8 cellular contexts compared by ENCODE assay signal in genomic region chr9:129490583-129491485, GRCh38.
DNase-seq lines count a peak whose midpoint lies in the region; ATAC-seq and TF ChIP-seq lines count a peak whose summit lies in the region.

No MANE protein-coding gene starts in this region.

- no peaks in the 10 kb centered on the region for H4K20me1 ChIP-seq in GM23248 (ENCODE audit: insufficient read depth)

- no peaks in the 10 kb centered on the region for H3K27me3 Mint-ChIP-seq in activated CD4-positive, alpha-beta memory T cell treated with anti-CD3 and anti-CD28 coated beads, Interleukin-2, amount 10 ng/mL, durations not matched to agents 7 days and 5 days

- peak overlapping the region; percentile 90 for H3K4me3 Mint-ChIP-seq in activated CD4-positive, alpha-beta memory T cell treated with anti-CD3 and anti-CD28 coated beads, Interleukin-2, amount 10 ng/mL, durations not matched to agents 7 days and 5 days

- H3K36me3 Mint-ChIP-seq in activated CD4-positive, alpha-beta memory T cell treated with anti-CD3 and anti-CD28 coated beads, Interleukin-2, amount 10 ng/mL, durations not matched to agents 7 days and 5 days (ENCODE audit: low read depth), result peaks cover 28% of the 10 kb centered on the region

- H3K4me3 ChIP-seq in GM23248 (peak overlapping the region; percentile 70), retinal pigment epithelial cell (ENCODE audit: low read length) (peak overlapping the region; percentile 59)

- H3K4me1 ChIP-seq in GM23248 (ENCODE audit: insufficient read depth), result peaks cover 59% of the 10 kb centered on the region

- DNase-seq in GM23248 (peak; percentile 38), left cardiac atrium (peak; percentile 53), retinal pigment epithelial cell (ENCODE audit: low read depth) (no peak), G401 (ENCODE audit: low spot score) (no peak), GM10266 (ENCODE audit: extremely low spot score) (no peak), NCI-H82 (lab: John Stamatoyannopoulos, UW) (no peak)
- DNase-seq in activated CD4-positive, alpha-beta memory T cell treated with anti-CD3 and anti-CD28 coated beads, Interleukin-2, amount 10 ng/mL, durations not matched to agents 7 days and 5 days, result no peak
- DNase-seq in stimulated activated CD4-positive, alpha-beta T cell treated with anti-CD3 and anti-CD28 coated beads, Interleukin-2, amount 100 ng/mL, for 48 hours, result no peak

- intact Hi-C loops in left cardiac atrium (cut with DNase I), result loop anchor here in 1 of 2 donors (5.0 kb wide), 1 partner anchor 169 kb away; no protein-coding TSS in a partner anchor

- no peaks in the 10 kb centered on the region for H3K9me2 ChIP-seq in GM23248 (ENCODE audit: insufficient read depth)

- peaks cover 58% of the 10 kb centered on the region for H3K4me1 Mint-ChIP-seq in activated CD4-positive, alpha-beta memory T cell treated with anti-CD3 and anti-CD28 coated beads, Interleukin-2, amount 10 ng/mL, durations not matched to agents 7 days and 5 days

- H3K27ac ChIP-seq in GM23248, result peak overlapping the region; percentile 100

- ATAC-seq in left cardiac atrium, result no peak

- H3K9ac ChIP-seq in GM23248, result peak overlapping the region; percentile 97

- in situ Hi-C loops in GM23248 (cut with MboI) (loop anchor here (10.0 kb wide), 1 partner anchor 114 kb away; no protein-coding TSS in a partner anchor), G401 (cut with HindIII; ENCODE audit: low sequenced_read_pairs) (no loop called here)

- H3K79me2 ChIP-seq in GM23248 (ENCODE audit: insufficient read depth), result peaks cover 25% of the 10 kb centered on the region

- peak overlapping the region; percentile 91 for H3K27ac Mint-ChIP-seq in activated CD4-positive, alpha-beta memory T cell treated with anti-CD3 and anti-CD28 coated beads, Interleukin-2, amount 10 ng/mL, durations not matched to agents 7 days and 5 days

- no peaks in the 10 kb centered on the region for H3K9me3 ChIP-seq in GM23248 (ENCODE audit: low read depth)

- peaks cover 43% of the 10 kb centered on the region for H3F3A ChIP-seq in GM23248 (ENCODE audit: insufficient read depth)

- WGBS in GM23248 (ENCODE audit: low coverage in 1 of 2, low lambda C conversion rate in 2 of 2, missing lambda C conversion rate in 2 of 2), 2 experiments, result 41 to 43% methylated on average over 11 of the region's 11 CpGs

- no peak overlapping the region for H2AFZ ChIP-seq in GM23248

- CTCF ChIA-PET in activated CD4-positive, alpha-beta memory T cell treated with anti-CD3 and anti-CD28 coated beads, Interleukin-2, amount 10 ng/mL, durations not matched to agents 7 days and 5 days (lab: Charles Lee), result no interaction called here

- H3K9me3 Mint-ChIP-seq in activated CD4-positive, alpha-beta memory T cell treated with anti-CD3 and anti-CD28 coated beads, Interleukin-2, amount 10 ng/mL, durations not matched to agents 7 days and 5 days, result no peaks in the 10 kb centered on the region

- POLR2A ChIA-PET in activated CD4-positive, alpha-beta memory T cell treated with anti-CD3 and anti-CD28 coated beads, Interleukin-2, amount 10 ng/mL, durations not matched to agents 7 days and 5 days (lab: Charles Lee), result interaction anchor here (0.6 to 2.5 kb wide), 8 partner anchors 9 to 317 kb away, joined by 3 to 12 read pairs (median 4); no protein-coding TSS in a partner anchor

- H3K36me3 ChIP-seq in GM23248 (ENCODE audit: low read depth), result no peaks in the 10 kb centered on the region

- TF ChIP-seq CTCF in retinal pigment epithelial cell (conservative IDR thresholded peaks at IDR 0.05; ENCODE audit: low read depth, low read length) (no peak), GM10266 (IDR thresholded peaks at IDR 0.05; ENCODE audit: control insufficient read depth, insufficient read depth, low read depth, missing control alignments) (no peak)

- no peaks in the 10 kb centered on the region for H3K27me3 ChIP-seq in GM23248 (replicated peaks; ENCODE audit: insufficient read depth)

- peak overlapping the region; percentile 95 for H3K4me2 ChIP-seq in GM23248 (ENCODE audit: unreplicated experiment)

Comparison
In these comparisons a context has a peak if more than half of its experiments do, and no peak if none do; other contexts are left out.
1. DNase-seq: peak in GM23248 (single experiment) and left cardiac atrium (single experiment); none in activated CD4-positive, alpha-beta memory T cell treated with anti-CD3 and anti-CD28 coated beads, Interleukin-2, amount 10 ng/mL, durations not matched to agents 7 days and 5 days (single experiment), retinal pigment epithelial cell (single experiment), G401 (single experiment), GM10266 (single experiment), NCI-H82 (single experiment) and stimulated activated CD4-positive, alpha-beta T cell treated with anti-CD3 and anti-CD28 coated beads, Interleukin-2, amount 100 ng/mL, for 48 hours (0 of 2).